ENCODE assay signal across 23 cellular contexts in genomic region chr21:33149166-33149565, GRCh38.
"Had no signal": no experiment of that assay in that cellular context is flagged by ENCODE, and none has a peak within 500 bp of the region (broad histone marks: within the 10 kb centered on the region; RNA-seq: fewer than 3 reads in every experiment).

No MANE protein-coding gene starts in this region.

- H3K4me1 ChIP-seq: lower lobe of right lung, transverse colon had no signal

- H3K4me3 ChIP-seq: cardiac muscle cell, lower lobe of right lung, mucosa of descending colon, transverse colon had no signal

- ATAC-seq: activated CD8-positive, alpha-beta memory T cell treated with anti-CD3 and anti-CD28 coated beads, Interleukin-2, amount 10 ng/mL, durations not matched to agents 7 days and 5 days; activated CD8-positive, alpha-beta T cell treated with anti-CD3 and anti-CD28 coated beads for 36 hours; left lobe of liver; lower lobe of right lung; mucosa of descending colon; sciatic nerve; stimulated activated memory B cell treated with anti-CD40 and anti-IgM and Interleukin-4, amounts not matched to agents 10 μg/mL and 1 μg/mL and 100 μg/mL, for 72 hours had no signal

- H3K9me3 ChIP-seq: lower lobe of right lung, mucosa of descending colon, transverse colon had no signal

- FAIRE-seq: keratinocyte, small intestine, urothelium cell line had no signal

- H3K27ac ChIP-seq: cardiac muscle cell, epithelial cell of prostate, lower lobe of right lung, transverse colon had no signal

- DNase-seq: activated CD4-positive, alpha-beta T cell treated with anti-CD3 and anti-CD28 coated beads, Interleukin-2, amount 10 ng/mL, durations not matched to agents 7 days and 5 days; activated CD4-positive, CD25-positive, alpha-beta regulatory T cell treated with anti-CD3 and anti-CD28 coated beads, Interleukin-2, amount 50 U/mL, for 72 hours; activated CD8-positive, alpha-beta memory T cell treated with anti-CD3 and anti-CD28 coated beads, Interleukin-2, amount 10 ng/mL, durations not matched to agents 7 days and 5 days; activated CD8-positive, alpha-beta T cell treated with anti-CD3 and anti-CD28 coated beads for 36 hours; activated effector memory CD4-positive, alpha-beta T cell treated with anti-CD3 and anti-CD28 coated beads, Interleukin-2, amount 50 U/mL, for 16 hours; activated naive CD4-positive, alpha-beta T cell treated with anti-CD3 and anti-CD28 coated beads, Interleukin-2, amount 10 ng/mL, durations not matched to agents 7 days and 5 days; activated T-cell treated with anti-CD3 and anti-CD28 coated beads for 4 hours; amygdala; cortex of kidney; lower lobe of right lung; mesendoderm; mucosa of descending colon; nephron progenitor cell; occipital lobe; small intestine; transverse colon had no signal

- H3K27me3 ChIP-seq: cardiac muscle cell had no signal

- H3K36me3 ChIP-seq: cardiac muscle cell, lower lobe of right lung, transverse colon had no signal
